Comparison of ENCODE assay signal across 1 cellular context in the genomic region with DNA sequence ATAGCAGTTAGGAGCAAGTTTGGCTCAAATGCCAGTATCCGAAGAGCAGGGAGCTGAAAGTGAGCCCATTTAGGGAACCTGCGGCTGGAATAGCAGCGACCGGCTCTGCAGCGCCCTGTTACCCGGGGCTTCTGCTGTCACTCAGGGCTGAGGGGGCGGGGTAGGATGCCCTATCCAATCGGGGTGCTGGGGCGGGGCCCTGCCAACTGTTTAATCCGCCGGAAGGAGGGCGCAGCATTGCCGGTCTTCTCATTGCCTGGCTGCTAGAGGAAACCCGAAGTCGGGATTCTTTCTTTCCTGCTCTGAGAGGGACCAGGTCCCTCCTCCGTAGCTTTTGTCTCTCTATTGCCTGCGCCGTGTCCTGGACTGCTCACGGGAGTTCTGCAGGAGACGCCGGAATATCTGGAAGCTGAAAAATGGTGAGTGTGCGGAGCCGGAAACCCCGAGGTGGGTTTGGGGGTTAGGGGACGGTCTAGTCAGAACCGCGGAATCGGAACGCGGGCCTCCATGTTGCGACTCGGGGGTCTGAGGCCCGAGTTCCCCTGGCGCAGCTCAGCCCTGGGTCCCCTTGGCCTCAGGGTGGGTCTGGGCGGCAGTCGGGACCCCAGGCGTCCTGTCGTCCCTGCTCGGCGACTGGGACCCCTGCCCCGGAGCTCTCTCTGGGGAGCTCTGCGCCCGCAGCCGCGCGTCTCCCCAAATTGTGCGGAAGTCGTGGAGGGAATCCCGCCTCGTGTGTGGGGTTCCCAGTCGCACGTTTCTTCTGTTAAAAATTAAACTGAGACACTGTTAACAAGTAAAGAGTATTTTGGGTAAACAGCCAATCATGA.
TF ChIP-seq lines count a peak whose summit lies in the region.

No MANE protein-coding gene starts in this region.

TF ChIP-seq in neural cell, 6 proteins besides CTCF, POLR2A, EP300 and RAD21 (continued from another document):
- TF ChIP-seq, protein P1, sequence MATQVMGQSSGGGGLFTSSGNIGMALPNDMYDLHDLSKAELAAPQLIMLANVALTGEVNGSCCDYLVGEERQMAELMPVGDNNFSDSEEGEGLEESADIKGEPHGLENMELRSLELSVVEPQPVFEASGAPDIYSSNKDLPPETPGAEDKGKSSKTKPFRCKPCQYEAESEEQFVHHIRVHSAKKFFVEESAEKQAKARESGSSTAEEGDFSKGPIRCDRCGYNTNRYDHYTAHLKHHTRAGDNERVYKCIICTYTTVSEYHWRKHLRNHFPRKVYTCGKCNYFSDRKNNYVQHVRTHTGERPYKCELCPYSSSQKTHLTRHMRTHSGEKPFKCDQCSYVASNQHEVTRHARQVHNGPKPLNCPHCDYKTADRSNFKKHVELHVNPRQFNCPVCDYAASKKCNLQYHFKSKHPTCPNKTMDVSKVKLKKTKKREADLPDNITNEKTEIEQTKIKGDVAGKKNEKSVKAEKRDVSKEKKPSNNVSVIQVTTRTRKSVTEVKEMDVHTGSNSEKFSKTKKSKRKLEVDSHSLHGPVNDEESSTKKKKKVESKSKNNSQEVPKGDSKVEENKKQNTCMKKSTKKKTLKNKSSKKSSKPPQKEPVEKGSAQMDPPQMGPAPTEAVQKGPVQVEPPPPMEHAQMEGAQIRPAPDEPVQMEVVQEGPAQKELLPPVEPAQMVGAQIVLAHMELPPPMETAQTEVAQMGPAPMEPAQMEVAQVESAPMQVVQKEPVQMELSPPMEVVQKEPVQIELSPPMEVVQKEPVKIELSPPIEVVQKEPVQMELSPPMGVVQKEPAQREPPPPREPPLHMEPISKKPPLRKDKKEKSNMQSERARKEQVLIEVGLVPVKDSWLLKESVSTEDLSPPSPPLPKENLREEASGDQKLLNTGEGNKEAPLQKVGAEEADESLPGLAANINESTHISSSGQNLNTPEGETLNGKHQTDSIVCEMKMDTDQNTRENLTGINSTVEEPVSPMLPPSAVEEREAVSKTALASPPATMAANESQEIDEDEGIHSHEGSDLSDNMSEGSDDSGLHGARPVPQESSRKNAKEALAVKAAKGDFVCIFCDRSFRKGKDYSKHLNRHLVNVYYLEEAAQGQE (IDR thresholded peaks at IDR 0.05; ENCODE audit: borderline replicate concordance) = peak; percentile 96
- peak; percentile 96 for TF ChIP-seq TAF1 (IDR thresholded peaks at IDR 0.05; ENCODE audit: low read depth)
TF ChIP-seq in neural cell: peak in this region for 4.
